14 cellular contexts compared by ENCODE assay signal in genomic region chr12:122051231-122051876, GRCh38. TPM values are rescaled to one million over a fixed set of nuclear protein-coding genes. Genes with fewer than 3 reads are reported as not detected.
A peak's percentile ranks its signal among the peaks of the same experiment; 100 is the strongest.
DNase-seq lines count a peak whose midpoint lies in the region; ATAC-seq and TF ChIP-seq lines count a peak whose summit lies in the region.
"Had no signal": no experiment of that assay in that cellular context is flagged by ENCODE, and none has a peak within 500 bp of the region (broad histone marks: within the 10 kb centered on the region; RNA-seq: fewer than 3 reads in every experiment).

No MANE protein-coding gene starts in this region.

- peak overlapping the region; percentile 4 for H3K4me3 ChIP-seq in coronary artery
- H3K4me3 ChIP-seq in psoas muscle: peak overlapping the region; percentile 20

- ATAC-seq in left ventricle myocardium superior (peak; percentile 85), psoas muscle (peak; percentile 57 to 86 (median 81)), HG02970 (IDR thresholded peaks at IDR 0.05; ENCODE audit: low FRiP score, unreplicated experiment) (no peak)
- ATAC-seq: activated T-cell treated with anti-CD3 and anti-CD28 coated beads, Interleukin-2, amount 50 U/mL, for 72 hours; T-cell had no signal

- peak overlapping the region; percentile 87 to 90 for H3K27ac ChIP-seq in coronary artery
- peak overlapping the region; percentile 91 for H3K27ac ChIP-seq in psoas muscle

- no peak overlapping the region for H3K4me3 Mint-ChIP-seq in osteocyte (ENCODE audit: unreplicated experiment)
- H3K4me3 Mint-ChIP-seq: activated T-cell treated with anti-CD3 and anti-CD28 coated beads, Interleukin-2, amount 50 U/mL, for 72 hours; nephron; T-cell had no signal

- 3 to 9% (median 8%) methylated on average over 14 of the region's 14 CpGs for WGBS in psoas muscle, 3 donors

- TF ChIP-seq CTCF in coronary artery (IDR thresholded peaks at IDR 0.05): no peak
- no peak for TF ChIP-seq CTCF in psoas muscle (IDR thresholded peaks at IDR 0.05)
- TF ChIP-seq CTCF in GM10266 (IDR thresholded peaks at IDR 0.05; ENCODE audit: control insufficient read depth, insufficient read depth, low read depth, missing control alignments): no peak
- TF ChIP-seq CTCF in osteocyte (IDR thresholded peaks at IDR 0.05): no peak

- H3K36me3 ChIP-seq in psoas muscle (ENCODE audit: insufficient read depth in 1 of 2, low read depth in 1 of 2): peaks cover 0 to 12% of the 10 kb centered on the region in 2 donors

- DNase-seq in H4 (ENCODE audit: low spot score) (peak; percentile 66), coronary artery (ENCODE audit: low spot score) (no peak), left ventricle myocardium superior (peak; percentile 67), psoas muscle (peak in 1 of 2 donors; percentile 78), GM10266 (ENCODE audit: extremely low spot score) (no peak), osteocyte (ENCODE audit: extremely low spot score, unreplicated experiment) (no peak)
- DNase-seq in NK-92 treated with Interleukin-12 subunit alpha and Interleukin-12 subunit beta, amount 100 ng/mL, for 24 hours (lab: John Stamatoyannopoulos, UW): no peak
- DNase-seq: activated CD4-positive, alpha-beta T cell treated with anti-CD3 and anti-CD28 coated beads for 1 hour; activated T-cell treated with anti-CD3 and anti-CD28 coated beads, Interleukin-2, amount 50 U/mL, for 72 hours; KG1; NCI-H2029; T-cell had no signal

- H3K9me3 Mint-ChIP-seq in osteocyte (ENCODE audit: unreplicated experiment): no peaks in the 10 kb centered on the region
- H3K9me3 Mint-ChIP-seq: activated T-cell treated with anti-CD3 and anti-CD28 coated beads, Interleukin-2, amount 50 U/mL, for 72 hours; nephron; T-cell had no signal

- H3K36me3 Mint-ChIP-seq in osteocyte (ENCODE audit: unreplicated experiment): peaks cover 2% of the 10 kb centered on the region
- H3K36me3 Mint-ChIP-seq: T-cell had no signal

- H3K27me3 Mint-ChIP-seq in osteocyte (ENCODE audit: unreplicated experiment): no peaks in the 10 kb centered on the region
- H3K27me3 Mint-ChIP-seq: T-cell had no signal

- H3K27ac Mint-ChIP-seq in osteocyte (ENCODE audit: unreplicated experiment): no peak overlapping the region
- H3K27ac Mint-ChIP-seq: activated T-cell treated with anti-CD3 and anti-CD28 coated beads, Interleukin-2, amount 50 U/mL, for 72 hours; T-cell had no signal

- no peaks in the 10 kb centered on the region for H3K9me3 ChIP-seq in psoas muscle

- peaks cover 33% of the 10 kb centered on the region for H3K4me1 ChIP-seq in psoas muscle

- H3K27me3 ChIP-seq in psoas muscle (ENCODE audit: insufficient read depth in 3 of 3, low read length in 2 of 3): no peaks in the 10 kb centered on the region

- peaks cover 9% of the 10 kb centered on the region for H3K4me1 Mint-ChIP-seq in osteocyte (ENCODE audit: unreplicated experiment)

- intact Hi-C loops in left ventricle myocardium superior (cut with micrococcal nuclease): loop anchor here (5.0 kb wide), 1 partner anchor 71 kb away; no protein-coding TSS in a partner anchor
- intact Hi-C loops in psoas muscle (cut with DNase I): no loop called here

RNA-seq across cellular contexts. Expression of gene MLXIP, which starts 27.2 kb away (rescaled TPM):
- 4.3 and 5.0 TPM in 2 replicates for total RNA-seq in H4 (2014; rRNA removed; shearing (Covaris generic))
- 30.2 TPM for total RNA-seq in left ventricle myocardium superior
- total RNA-seq in psoas muscle: 100 to 1,000 TPM; 114 to 184 (median 137) TPM
- 100 to 1,000 TPM in 1 of 3 donors, 10 to 100 TPM in 2; 50.9 to 114 (median 55.0) TPM for polyA plus RNA-seq in psoas muscle
- 51.8 and 54.5 TPM in 2 replicates for total RNA-seq in osteocyte

RNA-seq across cellular contexts. Expression of gene BCL7A, which starts 29.7 kb away (rescaled TPM):
- 1.5 and 1.8 TPM in 2 replicates for total RNA-seq in H4 (2014; rRNA removed; shearing (Covaris generic))
- total RNA-seq in left ventricle myocardium superior: 17.5 TPM
- total RNA-seq in psoas muscle: 10 to 100 TPM; 11.3 to 14.3 (median 12.5) TPM
- polyA plus RNA-seq in psoas muscle: 1 to 10 TPM; 3.6 to 8.1 (median 6.5) TPM
- total RNA-seq in osteocyte: 10.0 and 11.8 TPM in 2 replicates

Comparison
In these comparisons a context has a peak if more than half of its experiments do, and no peak if none do; other contexts are left out.
1. DNase-seq: peak in H4 (single experiment) and left ventricle myocardium superior (single experiment); none in coronary artery (single experiment), NK-92 treated with Interleukin-12 subunit alpha and Interleukin-12 subunit beta, amount 100 ng/mL, for 24 hours (single experiment), GM10266 (single experiment) and osteocyte (single experiment).